ENCODE assay signal across 24 cellular contexts in the genomic region with DNA sequence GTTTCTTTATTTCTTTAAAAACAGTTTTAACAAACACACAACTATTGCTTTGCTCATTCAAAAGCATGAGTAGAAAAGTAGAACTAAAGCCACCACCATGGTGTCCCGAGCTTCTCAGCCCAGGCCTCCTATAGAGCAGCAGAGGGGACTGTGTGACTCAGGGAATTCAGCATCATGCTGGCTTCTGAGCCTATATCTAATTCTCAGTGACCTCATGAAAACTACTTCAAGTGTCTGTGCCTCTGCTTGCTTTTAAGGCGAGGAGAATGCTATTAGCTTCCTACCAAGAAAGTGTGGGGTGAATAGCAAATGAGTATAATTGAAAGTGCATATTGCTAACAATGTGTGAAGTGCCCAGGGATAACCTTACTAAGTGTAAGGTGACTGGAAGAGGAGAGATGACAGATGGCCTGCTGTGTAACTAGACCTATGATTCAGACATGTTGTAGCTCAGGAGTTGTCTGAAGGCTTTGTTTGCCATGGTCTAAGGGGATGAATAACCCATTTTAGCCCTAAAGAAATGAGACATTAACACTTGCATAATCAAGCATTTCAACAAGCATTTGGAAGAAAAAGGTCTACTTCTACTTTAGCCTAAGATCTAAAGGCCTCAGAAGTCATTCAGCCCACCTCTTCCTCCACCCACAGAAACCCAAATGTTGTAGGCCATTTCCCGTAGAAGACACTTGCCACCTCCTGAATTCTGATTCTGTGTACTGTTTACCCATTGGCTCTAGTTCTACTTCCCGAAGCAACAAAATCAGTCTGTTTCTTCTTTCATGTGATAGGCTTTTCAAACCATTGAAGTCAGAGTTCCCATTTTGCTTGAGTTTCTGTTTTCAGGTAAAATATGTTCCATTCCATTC.
DNase-seq lines count a peak whose midpoint lies in the region; ATAC-seq and TF ChIP-seq lines count a peak whose summit lies in the region.
"Had no signal": no experiment of that assay in that cellular context is flagged by ENCODE, and none has a peak within 500 bp of the region (broad histone marks: within the 10 kb centered on the region; RNA-seq: fewer than 3 reads in every experiment).

No MANE protein-coding gene starts in this region.

- H3K4me1 ChIP-seq in vagina: no peaks in the 10 kb centered on the region
- H3K4me1 ChIP-seq: A549, adrenal gland, lower lobe of right lung, upper lobe of right lung had no signal

- no peak for TF ChIP-seq CTCF in epithelial cell of esophagus (IDR thresholded peaks at IDR 0.05; ENCODE audit: insufficient read depth, low read depth, low read length, missing control alignments)
- TF ChIP-seq CTCF in vagina (IDR thresholded peaks at IDR 0.05): no peak

- peaks cover 24% of the 10 kb centered on the region for H3K4me1 Mint-ChIP-seq in T-helper 1 cell treated with Interleukin-12 subunit alpha and Interleukin-12 subunit beta and Interleukin-4 antibody, amounts not matched to agents 30 μg/mL and 1 μg/mL, for 36 hours (ENCODE audit: low read depth)

- peak overlapping the region; percentile 32 for H3K27ac Mint-ChIP-seq in T-helper 1 cell treated with Interleukin-12 subunit alpha and Interleukin-12 subunit beta and Interleukin-4 antibody, amounts not matched to agents 30 μg/mL and 1 μg/mL, for 36 hours
- H3K27ac Mint-ChIP-seq: progenitor cell of endocrine pancreas had no signal

- DNase-seq in T-helper 1 cell (no peak), CD1c-positive myeloid dendritic cell (ENCODE audit: extremely low spot score) (peak; percentile 19), NCI-H69 (lab: John Stamatoyannopoulos, UW) (peak; percentile 88), epithelial cell of esophagus (ENCODE audit: low read depth) (peak; percentile 34), vagina (ENCODE audit: extremely low spot score in 2 of 2) (no peak), GM19240 (ENCODE audit: insufficient read length, low spot score) (no peak)
- DNase-seq: adrenal gland; DMS79; effector CD4-positive, alpha-beta T cell; head of caudate nucleus; lower lobe of right lung; NCI-H1048; NK-92 treated with Interleukin-12 subunit alpha and Interleukin-12 subunit beta, amount 100 ng/mL, for 24 hours; stimulated activated naive CD4-positive, alpha-beta T cell treated with Interleukin-2 at 50 U/mL for 16 hours; SW 1271; upper lobe of right lung had no signal

- TF ChIP-seq POLR2A in vagina (IDR thresholded peaks at IDR 0.05): no peak

- peaks cover 5% of the 10 kb centered on the region for H3K36me3 Mint-ChIP-seq in T-helper 1 cell treated with Interleukin-12 subunit alpha and Interleukin-12 subunit beta and Interleukin-4 antibody, amounts not matched to agents 30 μg/mL and 1 μg/mL, for 36 hours (ENCODE audit: low read depth)

- H3K4me3 ChIP-seq in epithelial cell of esophagus (ENCODE audit: low read length): no peak overlapping the region
- H3K4me3 ChIP-seq in vagina: no peak overlapping the region
- H3K4me3 ChIP-seq: A549, adrenal gland, K562, lower lobe of right lung, smooth muscle cell, upper lobe of right lung had no signal

- no peaks in the 10 kb centered on the region for H3K27me3 Mint-ChIP-seq in T-helper 1 cell treated with Interleukin-12 subunit alpha and Interleukin-12 subunit beta and Interleukin-4 antibody, amounts not matched to agents 30 μg/mL and 1 μg/mL, for 36 hours (ENCODE audit: low read depth)
- H3K27me3 Mint-ChIP-seq: progenitor cell of endocrine pancreas had no signal

- intact Hi-C loops in vagina (cut with DNase I): no loop called here

- H3K9me3 Mint-ChIP-seq in T-helper 1 cell treated with Interleukin-12 subunit alpha and Interleukin-12 subunit beta and Interleukin-4 antibody, amounts not matched to agents 30 μg/mL and 1 μg/mL, for 36 hours: no peaks in the 10 kb centered on the region

- H3K36me3 ChIP-seq in vagina: no peaks in the 10 kb centered on the region
- H3K36me3 ChIP-seq: adrenal gland, lower lobe of right lung, upper lobe of right lung had no signal

- H3K9me3 ChIP-seq in vagina: no peaks in the 10 kb centered on the region
- H3K9me3 ChIP-seq: A549, adrenal gland, lower lobe of right lung, upper lobe of right lung had no signal

- H3K4me3 Mint-ChIP-seq in T-helper 1 cell treated with Interleukin-12 subunit alpha and Interleukin-12 subunit beta and Interleukin-4 antibody, amounts not matched to agents 30 μg/mL and 1 μg/mL, for 36 hours: no peak overlapping the region

- no peak overlapping the region for H3K27ac ChIP-seq in vagina
- H3K27ac ChIP-seq: A549, adrenal gland, C4-2B, lower lobe of right lung, upper lobe of right lung, VCaP had no signal

- no peak for ATAC-seq in GM21526 (IDR thresholded peaks at IDR 0.05; ENCODE audit: low FRiP score, unreplicated experiment)
- ATAC-seq: A549, K562, lower lobe of right lung, upper lobe of right lung had no signal

- no peaks in the 10 kb centered on the region for H3K27me3 ChIP-seq in vagina
- H3K27me3 ChIP-seq: adrenal gland, upper lobe of right lung had no signal

Comparison
In these comparisons a context has a peak if more than half of its experiments do, and no peak if none do; other contexts are left out.
1. DNase-seq: peak in CD1c-positive myeloid dendritic cell (single experiment), NCI-H69 (single experiment) and epithelial cell of esophagus (single experiment); none in T-helper 1 cell (0 of 5), vagina (0 of 2) and GM19240 (single experiment).